Comparison of ENCODE assay signal across 2 cellular contexts in the genomic region with DNA sequence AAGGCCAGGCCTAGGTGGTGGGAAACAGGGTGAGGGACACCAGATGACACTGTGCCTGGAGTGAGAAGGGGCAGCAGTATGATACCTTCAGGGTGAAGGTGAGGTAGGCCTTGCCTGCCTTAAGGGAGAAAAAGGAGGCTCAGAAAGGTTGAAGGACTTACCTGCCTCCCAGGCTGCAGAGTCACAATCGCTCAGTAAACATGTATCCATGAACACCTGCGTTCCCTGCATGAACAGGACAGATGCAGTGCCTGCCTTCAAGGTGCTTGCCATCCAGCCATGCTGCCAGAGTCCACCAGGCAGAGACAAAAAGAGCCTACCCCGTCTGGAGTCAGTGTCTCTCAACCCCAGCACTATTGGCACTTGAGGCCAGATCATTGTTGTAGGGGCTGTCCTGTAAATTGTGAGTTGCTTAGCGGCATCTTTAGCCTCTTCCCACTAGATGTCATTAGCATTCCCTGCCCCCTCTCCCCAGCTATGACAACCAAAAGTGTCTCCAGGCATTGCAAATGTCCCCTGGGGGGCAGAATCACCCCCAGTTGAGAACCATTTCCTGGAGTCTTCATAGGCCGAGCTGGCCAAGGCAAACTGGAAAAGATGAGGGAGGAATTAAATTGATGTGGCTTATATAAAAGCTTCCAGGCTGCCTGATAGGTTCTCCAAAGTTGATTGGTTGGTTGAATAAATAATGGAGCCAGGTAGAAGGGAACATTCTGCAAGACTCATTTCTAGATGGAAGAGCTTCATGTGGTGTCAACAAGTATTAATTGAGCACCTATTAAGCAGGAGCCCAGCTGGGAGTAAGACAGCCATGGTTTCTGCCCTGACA.
TF ChIP-seq lines count a peak whose summit lies in the region.

No MANE protein-coding gene starts in this region.

TF ChIP-seq in HEK293, 187 proteins besides CTCF, POLR2A, EP300 and RAD21:
- TF ChIP-seq GLIS1 (tag by site-specific recombination; IDR thresholded peaks at IDR 0.05) (peak; percentile 62), ZNF664 (tag by site-specific recombination; IDR thresholded peaks at IDR 0.05) (peak; percentile 97), TRIM28 (IDR thresholded peaks at IDR 0.05; ENCODE audit: borderline replicate concordance, low read length) (peak; percentile 57; the same call in 1 of the 2 replicates), PRDM1 (tag by site-specific recombination; IDR thresholded peaks at IDR 0.05) (no peak), ZIC2 (tag by site-specific recombination; IDR thresholded peaks at IDR 0.05) (peak; percentile 19; the same call in 1 of the 2 replicates), ZSCAN30 (tag by site-specific recombination; IDR thresholded peaks at IDR 0.05) (0 out of 2 replicates have a peak, but pooled peaks have one; percentile 40), ZNF677 (tag by site-specific recombination; IDR thresholded peaks at IDR 0.05) (0 out of 2 replicates have a peak, but pooled peaks have one; percentile 37)
- TF ChIP-seq, protein P1, sequence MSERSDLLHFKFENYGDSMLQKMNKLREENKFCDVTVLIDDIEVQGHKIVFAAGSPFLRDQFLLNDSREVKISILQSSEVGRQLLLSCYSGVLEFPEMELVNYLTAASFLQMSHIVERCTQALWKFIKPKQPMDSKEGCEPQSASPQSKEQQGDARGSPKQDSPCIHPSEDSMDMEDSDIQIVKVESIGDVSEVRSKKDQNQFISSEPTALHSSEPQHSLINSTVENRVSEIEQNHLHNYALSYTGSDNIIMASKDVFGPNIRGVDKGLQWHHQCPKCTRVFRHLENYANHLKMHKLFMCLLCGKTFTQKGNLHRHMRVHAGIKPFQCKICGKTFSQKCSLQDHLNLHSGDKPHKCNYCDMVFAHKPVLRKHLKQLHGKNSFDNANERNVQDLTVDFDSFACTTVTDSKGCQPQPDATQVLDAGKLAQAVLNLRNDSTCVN (tag by site-specific recombination; optimal IDR thresholded peaks at IDR 0.05), result no peak
- TF ChIP-seq, protein P2, sequence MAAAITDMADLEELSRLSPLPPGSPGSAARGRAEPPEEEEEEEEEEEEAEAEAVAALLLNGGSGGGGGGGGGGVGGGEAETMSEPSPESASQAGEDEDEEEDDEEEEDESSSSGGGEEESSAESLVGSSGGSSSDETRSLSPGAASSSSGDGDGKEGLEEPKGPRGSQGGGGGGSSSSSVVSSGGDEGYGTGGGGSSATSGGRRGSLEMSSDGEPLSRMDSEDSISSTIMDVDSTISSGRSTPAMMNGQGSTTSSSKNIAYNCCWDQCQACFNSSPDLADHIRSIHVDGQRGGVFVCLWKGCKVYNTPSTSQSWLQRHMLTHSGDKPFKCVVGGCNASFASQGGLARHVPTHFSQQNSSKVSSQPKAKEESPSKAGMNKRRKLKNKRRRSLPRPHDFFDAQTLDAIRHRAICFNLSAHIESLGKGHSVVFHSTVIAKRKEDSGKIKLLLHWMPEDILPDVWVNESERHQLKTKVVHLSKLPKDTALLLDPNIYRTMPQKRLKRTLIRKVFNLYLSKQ (tag by site-specific recombination; IDR thresholded peaks at IDR 0.05; ENCODE audit: borderline replicate concordance), result no peak
TF ChIP-seq in HEK293: peak in this region for 6.

TF ChIP-seq in K562, 482 proteins besides CTCF, POLR2A, EP300 and RAD21:
- peak; percentile 80 for TF ChIP-seq ZNF316 (IDR thresholded peaks at IDR 0.05)
- TF ChIP-seq CBFA2T2 (conservative IDR thresholded peaks at IDR 0.05), result no peak
- TF ChIP-seq RBM25 (IDR thresholded peaks at IDR 0.05; ENCODE audit: low read depth, low read length, severe bottlenecking), result peak; percentile 28
- 0 out of 4 replicates have a peak, but pooled peaks of 1 of the 2 experiments have one; percentile 23 for TF ChIP-seq TRIM24 (IDR thresholded peaks at IDR 0.05)
- 0 out of 2 replicates have a peak, but pooled peaks have one; percentile 24 for TF ChIP-seq TRIM28 (IDR thresholded peaks at IDR 0.05)
